Comparison of ENCODE assay signal across 8 cellular contexts in genomic region chr10:69914373-69915268, GRCh38.
A peak's percentile ranks its signal among the peaks of the same experiment; 100 is the strongest.
DNase-seq lines count a peak whose midpoint lies in the region; ATAC-seq and TF ChIP-seq lines count a peak whose summit lies in the region.

No MANE protein-coding gene starts in this region.

- peak; percentile 2 to 25 for DNase-seq in NCI-H187 (lab: John Stamatoyannopoulos, UW)
- no peak for DNase-seq in NCI-H187 treated with DMSO at 0.1 percent for 48 hours (lab: John Stamatoyannopoulos, UW)
- DNase-seq in NB4 (ENCODE audit: low read depth): peak; percentile 73
- peak; percentile 57 for DNase-seq in UCSD-AML1 (lab: John Stamatoyannopoulos, UW; ENCODE audit: unreplicated experiment)
- DNase-seq in brain microvascular endothelial cell: peak; percentile 58
- DNase-seq in iPS-NIHi7 (ENCODE audit: extremely low spot score): peak; percentile 93
- peak; percentile 16 to 55 (median 44) for DNase-seq in stimulated activated CD4-positive, alpha-beta T cell treated with anti-CD3 and anti-CD28 coated beads, Interleukin-12 subunit alpha, Interleukin-12 subunit beta, amount 100 ng/mL, for 48 hours (ENCODE audit: low read depth in 2 of 3, low spot score in 1 of 3)

- ATAC-seq in HG03139 (IDR thresholded peaks at IDR 0.05; ENCODE audit: unreplicated experiment): no peak

- in situ Hi-C loops in brain microvascular endothelial cell (cut with HindIII; ENCODE audit: low pct_ligation_motif_present, low sequenced_read_pairs): loop anchor here (10.0 to 25.0 kb wide), 2 partner anchors 110 to 252 kb away; partner anchors contain the start of gene COL13A1

- H3K4me3 ChIP-seq in NB4 (ENCODE audit: low read depth, low read length) (no peak overlapping the region), brain microvascular endothelial cell (ENCODE audit: low read depth, low read length) (no peak overlapping the region)

- no peak for TF ChIP-seq POLR2A in NB4 (IDR thresholded peaks at IDR 0.05; ENCODE audit: extremely low read depth, insufficient read length)

- no peak overlapping the region for H3K27ac ChIP-seq in brain microvascular endothelial cell

- TF ChIP-seq CTCF in NB4 (IDR thresholded peaks at IDR 0.05; ENCODE audit: low read depth, low read length): peak; percentile 97
- TF ChIP-seq CTCF in brain microvascular endothelial cell (IDR thresholded peaks at IDR 0.05; ENCODE audit: low read depth, low read length, missing control alignments): peak; percentile 97

- peaks cover 3% of the 10 kb centered on the region for H3K36me3 ChIP-seq in brain microvascular endothelial cell (replicated peaks)

- no peaks in the 10 kb centered on the region for H3K27me3 ChIP-seq in brain microvascular endothelial cell (replicated peaks)
